ENCODE assay signal across 8 cellular contexts in genomic region chr14:102776761-102777710, GRCh38. TPM values are rescaled to one million over a fixed set of nuclear protein-coding genes. Genes with fewer than 3 reads are reported as not detected.
A peak's percentile ranks its signal among the peaks of the same experiment; 100 is the strongest.
DNase-seq lines count a peak whose midpoint lies in the region; ATAC-seq and TF ChIP-seq lines count a peak whose summit lies in the region.

A gene with protein sequence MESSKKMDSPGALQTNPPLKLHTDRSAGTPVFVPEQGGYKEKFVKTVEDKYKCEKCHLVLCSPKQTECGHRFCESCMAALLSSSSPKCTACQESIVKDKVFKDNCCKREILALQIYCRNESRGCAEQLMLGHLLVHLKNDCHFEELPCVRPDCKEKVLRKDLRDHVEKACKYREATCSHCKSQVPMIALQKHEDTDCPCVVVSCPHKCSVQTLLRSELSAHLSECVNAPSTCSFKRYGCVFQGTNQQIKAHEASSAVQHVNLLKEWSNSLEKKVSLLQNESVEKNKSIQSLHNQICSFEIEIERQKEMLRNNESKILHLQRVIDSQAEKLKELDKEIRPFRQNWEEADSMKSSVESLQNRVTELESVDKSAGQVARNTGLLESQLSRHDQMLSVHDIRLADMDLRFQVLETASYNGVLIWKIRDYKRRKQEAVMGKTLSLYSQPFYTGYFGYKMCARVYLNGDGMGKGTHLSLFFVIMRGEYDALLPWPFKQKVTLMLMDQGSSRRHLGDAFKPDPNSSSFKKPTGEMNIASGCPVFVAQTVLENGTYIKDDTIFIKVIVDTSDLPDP (plus strand): TSS chr14:102777449. CDS start chr14:102870202, 92,753 bp downstream.

- in situ Hi-C loops in SK-MEL-5 (cut with HindIII; ENCODE audit: low pct_unique_long_range_greater_than_20kb, low sequenced_read_pairs): no loop called here

- ATAC-seq in GM18909 (IDR thresholded peaks at IDR 0.05; ENCODE audit: poor library complexity, unreplicated experiment) (peak; percentile 64), HG03342 (IDR thresholded peaks at IDR 0.05; ENCODE audit: unreplicated experiment) (peak; percentile 46)

- peaks cover 25% of the 10 kb centered on the region for H4K20me1 ChIP-seq in osteoblast (ENCODE audit: insufficient read depth, low read length)

- peak within 1 kb of the TSS; percentile 87 for H3K4me3 ChIP-seq in osteoblast (ENCODE audit: insufficient read depth, low read length)
- H3K4me3 ChIP-seq in testis: peak within 1 kb of the TSS; percentile 56 to 78

- H3K36me3 ChIP-seq in osteoblast (ENCODE audit: insufficient read depth, low read length) (no peaks in the 10 kb centered on the region), testis (ENCODE audit: low read depth, missing control alignments) (no peaks in the 10 kb centered on the region)

- peak; percentile 81 for DNase-seq in AG08395 (ENCODE audit: low spot score)
- peak; percentile 43 for DNase-seq in SK-MEL-5 (ENCODE audit: low read depth, low spot score)
- DNase-seq in activated naive CD4-positive, alpha-beta T cell treated with anti-CD3 and anti-CD28 coated beads, Interleukin-2, amount 50 U/mL, for 16 hours: peak; percentile 86
- peak; percentile 65 for DNase-seq in globus pallidus (ENCODE audit: low spot score)
- DNase-seq in osteoblast (ENCODE audit: insufficient read length, low spot score, missing footprints): peak; percentile 100
- peak; percentile 70 for DNase-seq in testis

- H3K27me3 ChIP-seq in osteoblast (ENCODE audit: insufficient read depth, low read length) (no peaks in the 10 kb centered on the region), testis (no peaks in the 10 kb centered on the region)

- no peak for TF ChIP-seq POLR2A in testis (IDR thresholded peaks at IDR 0.05)

- peak within 1 kb of the TSS; percentile 77 for H2AFZ ChIP-seq in osteoblast (ENCODE audit: low read length)

- peaks cover 40% of the 10 kb centered on the region for H3K79me2 ChIP-seq in osteoblast (ENCODE audit: insufficient read depth, low read length)

- H3K27ac ChIP-seq in osteoblast (ENCODE audit: low read depth, low read length) (peak within 1 kb of the TSS; percentile 53), testis (peak within 1 kb of the TSS; percentile 50 to 90)

- peak within 1 kb of the TSS; percentile 84 for H3K4me2 ChIP-seq in osteoblast (ENCODE audit: insufficient read depth, low read length)

- H3K9me3 ChIP-seq in osteoblast (ENCODE audit: low read depth, low read length) (no peaks in the 10 kb centered on the region), testis (no peaks in the 10 kb centered on the region)

- H3K4me1 ChIP-seq in osteoblast (ENCODE audit: insufficient read depth, low read length): peaks cover 27% of the 10 kb centered on the region
- H3K4me1 ChIP-seq in testis: peaks cover 18% of the 10 kb centered on the region

- intact Hi-C loops in testis (cut with DNase I; ENCODE audit: low total_unique reads): loop anchor here (10.0 kb wide), 1 partner anchor 148 kb away; the partner anchor contains the start of gene AMN

- TF ChIP-seq CTCF in osteoblast (IDR thresholded peaks at IDR 0.05; ENCODE audit: extremely low read depth, low read depth, low read length) (no peak), testis (IDR thresholded peaks at IDR 0.05) (no peak)

- WGBS in testis, 2 donors: 23 to 38% methylated on average over 28 to 60 of the region's 163 CpGs

RNA-seq across cellular contexts. Expression of the gene that starts here (rescaled TPM):
- 23.2 and 33.6 TPM in 2 replicates for total RNA-seq in SK-MEL-5 (2014; rRNA removed; shearing (Covaris generic))
- 32.8 and 45.2 TPM in 2 replicates for polyA plus RNA-seq in SK-MEL-5 (2015; cell fraction: cytosol; rRNA removed)
- 23.3 and 25.5 TPM in 2 replicates for polyA plus RNA-seq in SK-MEL-5 (2015; cell fraction: nucleus; rRNA removed)
- 19.5 and 23.3 TPM in 2 replicates for total RNA-seq in osteoblast
- 10 to 100 TPM; 38.2 to 38.8 TPM for total RNA-seq in testis
- polyA plus RNA-seq in testis (ENCODE audit: insufficient read depth, low read depth, low replicate concordance): 24.3 TPM

Comparison
In these comparisons a context has a peak if more than half of its experiments do, and no peak if none do; other contexts are left out.
1. Peak in every context shown above with its lines: DNase-seq, ATAC-seq, H3K4me3 ChIP-seq and H3K27ac ChIP-seq.
2. DNase-seq: peak in every context shown above with its lines; median percentile 100 in osteoblast; 86 in activated naive CD4-positive, alpha-beta T cell treated with anti-CD3 and anti-CD28 coated beads, Interleukin-2, amount 50 U/mL, for 16 hours; 81 in AG08395; 70 in testis; 65 in globus pallidus; 43 in SK-MEL-5.